13 cellular contexts compared by ENCODE assay signal in genomic region chr1:910311-910880, GRCh38. TPM values are rescaled to one million over a fixed set of nuclear protein-coding genes. Genes with fewer than 3 reads are reported as not detected.
A peak's percentile ranks its signal among the peaks of the same experiment; 100 is the strongest.
DNase-seq lines count a peak whose midpoint lies in the region; ATAC-seq and TF ChIP-seq lines count a peak whose summit lies in the region.
"Had no signal": no experiment of that assay in that cellular context is flagged by ENCODE, and none has a peak within 500 bp of the region (broad histone marks: within the 10 kb centered on the region; RNA-seq: fewer than 3 reads in every experiment).

No MANE protein-coding gene starts in this region.

- no peaks in the 10 kb centered on the region for H3K36me3 Mint-ChIP-seq in activated naive CD4-positive, alpha-beta T cell treated with anti-CD3 and anti-CD28 coated beads, Interleukin-2, amount 10 ng/mL, durations not matched to agents 7 days and 5 days

- H3K27ac ChIP-seq in ascending aorta (no peak overlapping the region), left lung (no peak overlapping the region), upper lobe of right lung (no peak overlapping the region)
- H3K27ac ChIP-seq: C4-2B, foreskin keratinocyte had no signal

- no peak for TF ChIP-seq CTCF in ascending aorta (IDR thresholded peaks at IDR 0.05)
- no peak for TF ChIP-seq CTCF in left lung (IDR thresholded peaks at IDR 0.05)
- TF ChIP-seq CTCF in upper lobe of right lung (IDR thresholded peaks at IDR 0.05): no peak

- H3K4me3 ChIP-seq in ascending aorta (peak overlapping the region; percentile 21 to 59), left lung (no peak overlapping the region), upper lobe of right lung (no peak overlapping the region)

- H3K27me3 ChIP-seq in ascending aorta (no peaks in the 10 kb centered on the region), left lung (peaks cover 10 to 88% of the 10 kb centered on the region in 2 donors), upper lobe of right lung (peaks cover 37% of the 10 kb centered on the region)

- H3K4me1 Mint-ChIP-seq in activated naive CD4-positive, alpha-beta T cell treated with anti-CD3 and anti-CD28 coated beads, Interleukin-2, amount 10 ng/mL, durations not matched to agents 7 days and 5 days: peaks cover 7% of the 10 kb centered on the region

- H3K9me3 ChIP-seq in ascending aorta (no peaks in the 10 kb centered on the region), left lung (no peaks in the 10 kb centered on the region), upper lobe of right lung (no peaks in the 10 kb centered on the region)

- H3K27me3 Mint-ChIP-seq in activated naive CD4-positive, alpha-beta T cell treated with anti-CD3 and anti-CD28 coated beads, Interleukin-2, amount 10 ng/mL, durations not matched to agents 7 days and 5 days: peaks cover 84% of the 10 kb centered on the region

- intact Hi-C loops in ascending aorta (cut with DNase I): no loop called here
- intact Hi-C loops in left lung (cut with DNase I): no loop called here
- intact Hi-C loops in upper lobe of right lung (cut with DNase I): no loop called here

- ATAC-seq in left lung (no peak), upper lobe of right lung (no peak), HG03457 (IDR thresholded peaks at IDR 0.05; ENCODE audit: unreplicated experiment) (no peak), GM18519 (IDR thresholded peaks at IDR 0.05; ENCODE audit: low FRiP score, unreplicated experiment) (no peak)

- H3K36me3 ChIP-seq in ascending aorta (no peaks in the 10 kb centered on the region), left lung (no peaks in the 10 kb centered on the region), upper lobe of right lung (no peaks in the 10 kb centered on the region)

- H3K27ac Mint-ChIP-seq in activated naive CD4-positive, alpha-beta T cell treated with anti-CD3 and anti-CD28 coated beads, Interleukin-2, amount 10 ng/mL, durations not matched to agents 7 days and 5 days: no peak overlapping the region
- H3K27ac Mint-ChIP-seq: T-helper 1 cell treated with Interleukin-12 subunit alpha and Interleukin-12 subunit beta and Interleukin-4 antibody, amounts not matched to agents 30 μg/mL and 1 μg/mL, for 36 hours had no signal

- DNase-seq in activated naive CD4-positive, alpha-beta T cell treated with anti-CD3 and anti-CD28 coated beads, Interleukin-2, amount 50 U/mL, for 16 hours: peak; percentile 9
- DNase-seq in activated naive CD4-positive, alpha-beta T cell treated with anti-CD3 and anti-CD28 coated beads, Interleukin-2, amount 10 ng/mL, durations not matched to agents 7 days and 5 days: no peak
- DNase-seq in ascending aorta (ENCODE audit: low spot score in 2 of 2): peak; percentile 3 to 57
- DNase-seq in left lung: peak; percentile 34 to 69
- peak; percentile 64 for DNase-seq in upper lobe of right lung
- DNase-seq in NCI-H524 treated with DMSO at 0.1 percent for 48 hours (lab: John Stamatoyannopoulos, UW): no peak
- DNase-seq: cerebellar nuclear complex had no signal

- H3K4me3 Mint-ChIP-seq in activated naive CD4-positive, alpha-beta T cell treated with anti-CD3 and anti-CD28 coated beads, Interleukin-2, amount 10 ng/mL, durations not matched to agents 7 days and 5 days: no peak overlapping the region
- H3K4me3 Mint-ChIP-seq: T-helper 1 cell treated with Interleukin-12 subunit alpha and Interleukin-12 subunit beta and Interleukin-4 antibody, amounts not matched to agents 30 μg/mL and 1 μg/mL, for 36 hours had no signal

- H3K4me1 ChIP-seq in ascending aorta (peaks cover 0 to 3% of the 10 kb centered on the region in 2 donors), left lung (peaks cover 6 to 12% of the 10 kb centered on the region in 2 donors), upper lobe of right lung (peaks cover 10% of the 10 kb centered on the region)
- H3K4me1 ChIP-seq: foreskin keratinocyte had no signal

- H3K9me3 Mint-ChIP-seq in activated naive CD4-positive, alpha-beta T cell treated with anti-CD3 and anti-CD28 coated beads, Interleukin-2, amount 10 ng/mL, durations not matched to agents 7 days and 5 days: peaks cover 1% of the 10 kb centered on the region
- H3K9me3 Mint-ChIP-seq: T-helper 1 cell treated with Interleukin-12 subunit alpha and Interleukin-12 subunit beta and Interleukin-4 antibody, amounts not matched to agents 30 μg/mL and 1 μg/mL, for 36 hours had no signal

- CTCF ChIA-PET in activated naive CD4-positive, alpha-beta T cell treated with anti-CD3 and anti-CD28 coated beads, Interleukin-2, amount 10 ng/mL, durations not matched to agents 7 days and 5 days (lab: Charles Lee): no interaction called here

RNA-seq across cellular contexts. Expression of gene SAMD11, which starts 13.3 kb away (rescaled TPM):
- 9.7 TPM for total RNA-seq in ascending aorta
- total RNA-seq in left lung: 10 to 100 TPM in 1 of 2 donors, 1 to 10 TPM in 1; 7.1 to 49.7 TPM
- total RNA-seq in upper lobe of right lung: 6.0 TPM
- total RNA-seq: foreskin keratinocyte, lung microvascular endothelial cell had no signal

RNA-seq across cellular contexts. Expression of gene NOC2L, which starts 48.7 kb away (rescaled TPM):
- total RNA-seq in ascending aorta (33.2 TPM), left lung (10 to 100 TPM; 44.9 to 76.8 TPM), upper lobe of right lung (54.5 TPM)

RNA-seq across cellular contexts. Expression of gene KLHL17, which starts 50.0 kb away (rescaled TPM):
- total RNA-seq in ascending aorta: 16.6 TPM
- total RNA-seq in left lung: 10 to 100 TPM; 11.8 to 17.9 TPM
- total RNA-seq in upper lobe of right lung: 17.0 TPM

RNA-seq across cellular contexts. Expression of gene PLEKHN1, which starts 55.9 kb away (rescaled TPM):
- not detected for total RNA-seq in ascending aorta
- total RNA-seq in left lung: 1 to 10 TPM; 3.8 to 5.1 TPM
- 2.1 TPM for total RNA-seq in upper lobe of right lung

Comparison
In these comparisons a context has a peak if more than half of its experiments do, and no peak if none do; other contexts are left out.
1. DNase-seq: peak in activated naive CD4-positive, alpha-beta T cell treated with anti-CD3 and anti-CD28 coated beads, Interleukin-2, amount 50 U/mL, for 16 hours (single experiment), ascending aorta (2 of 2), left lung (2 of 2) and upper lobe of right lung (single experiment); none in activated naive CD4-positive, alpha-beta T cell treated with anti-CD3 and anti-CD28 coated beads, Interleukin-2, amount 10 ng/mL, durations not matched to agents 7 days and 5 days (single experiment) and NCI-H524 treated with DMSO at 0.1 percent for 48 hours (single experiment).
2. H3K4me3 ChIP-seq: peak in ascending aorta (2 of 2); none in left lung (0 of 2) and upper lobe of right lung (single experiment).